1 cellular context compared by ENCODE assay signal in the genomic region with DNA sequence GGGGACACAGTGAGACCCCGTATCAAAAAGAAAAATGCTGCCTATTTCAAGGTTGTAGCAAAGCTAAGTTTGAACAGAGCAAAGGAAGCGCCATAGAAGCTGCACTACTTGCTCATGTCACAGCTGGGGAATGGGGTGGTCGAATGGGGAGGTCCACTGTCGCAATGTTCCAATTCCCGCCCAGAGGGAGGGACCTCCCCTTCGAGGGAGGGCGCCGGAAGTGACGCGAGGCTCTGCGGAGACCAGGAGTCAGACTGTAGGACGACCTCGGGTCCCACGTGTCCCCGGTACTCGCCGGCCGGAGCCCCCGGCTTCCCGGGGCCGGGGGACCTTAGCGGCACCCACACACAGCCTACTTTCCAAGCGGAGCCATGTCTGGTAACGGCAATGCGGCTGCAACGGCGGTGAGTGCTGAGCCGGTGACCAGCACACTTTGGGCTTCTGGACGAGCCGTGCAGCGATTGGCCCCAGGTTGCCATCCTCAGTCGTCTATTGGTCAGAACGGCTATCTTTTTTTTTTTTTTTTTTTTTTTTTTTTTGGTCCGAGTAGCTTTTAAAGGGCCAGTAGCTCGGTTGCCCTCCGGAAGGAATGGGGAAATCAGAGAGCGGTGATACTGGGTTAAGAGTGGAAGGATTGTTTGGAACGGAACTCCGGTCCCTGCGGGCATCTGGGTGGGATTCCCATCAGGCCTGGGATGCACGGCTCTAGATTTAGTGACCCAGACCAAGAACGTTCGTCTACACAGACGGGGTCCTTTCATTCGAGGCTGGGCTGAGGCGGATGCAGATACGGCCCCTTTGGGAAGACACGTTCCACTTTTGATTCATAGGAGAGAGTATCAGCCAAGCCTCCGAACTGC.
A peak's percentile ranks its signal among the peaks of the same experiment; 100 is the strongest.
TF ChIP-seq lines count a peak whose summit lies in the region.

A gene (plus strand): TSS at position 219 of the 860 bp plus-strand sequence. CDS start 153 bp downstream, at position 372.

TF ChIP-seq in GM23338, 12 proteins besides CTCF, POLR2A, EP300 and RAD21:
- peak; percentile 28; the same call in 1 of the 2 replicates for TF ChIP-seq ZNF331 (CRISPR knock-in tag; IDR thresholded peaks at IDR 0.05; ENCODE audit: low read depth)
- TF ChIP-seq, protein P1, sequence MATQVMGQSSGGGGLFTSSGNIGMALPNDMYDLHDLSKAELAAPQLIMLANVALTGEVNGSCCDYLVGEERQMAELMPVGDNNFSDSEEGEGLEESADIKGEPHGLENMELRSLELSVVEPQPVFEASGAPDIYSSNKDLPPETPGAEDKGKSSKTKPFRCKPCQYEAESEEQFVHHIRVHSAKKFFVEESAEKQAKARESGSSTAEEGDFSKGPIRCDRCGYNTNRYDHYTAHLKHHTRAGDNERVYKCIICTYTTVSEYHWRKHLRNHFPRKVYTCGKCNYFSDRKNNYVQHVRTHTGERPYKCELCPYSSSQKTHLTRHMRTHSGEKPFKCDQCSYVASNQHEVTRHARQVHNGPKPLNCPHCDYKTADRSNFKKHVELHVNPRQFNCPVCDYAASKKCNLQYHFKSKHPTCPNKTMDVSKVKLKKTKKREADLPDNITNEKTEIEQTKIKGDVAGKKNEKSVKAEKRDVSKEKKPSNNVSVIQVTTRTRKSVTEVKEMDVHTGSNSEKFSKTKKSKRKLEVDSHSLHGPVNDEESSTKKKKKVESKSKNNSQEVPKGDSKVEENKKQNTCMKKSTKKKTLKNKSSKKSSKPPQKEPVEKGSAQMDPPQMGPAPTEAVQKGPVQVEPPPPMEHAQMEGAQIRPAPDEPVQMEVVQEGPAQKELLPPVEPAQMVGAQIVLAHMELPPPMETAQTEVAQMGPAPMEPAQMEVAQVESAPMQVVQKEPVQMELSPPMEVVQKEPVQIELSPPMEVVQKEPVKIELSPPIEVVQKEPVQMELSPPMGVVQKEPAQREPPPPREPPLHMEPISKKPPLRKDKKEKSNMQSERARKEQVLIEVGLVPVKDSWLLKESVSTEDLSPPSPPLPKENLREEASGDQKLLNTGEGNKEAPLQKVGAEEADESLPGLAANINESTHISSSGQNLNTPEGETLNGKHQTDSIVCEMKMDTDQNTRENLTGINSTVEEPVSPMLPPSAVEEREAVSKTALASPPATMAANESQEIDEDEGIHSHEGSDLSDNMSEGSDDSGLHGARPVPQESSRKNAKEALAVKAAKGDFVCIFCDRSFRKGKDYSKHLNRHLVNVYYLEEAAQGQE (IDR thresholded peaks at IDR 0.05; ENCODE audit: unreplicated experiment) = no peak
- TF ChIP-seq POLR2AphosphoS5 (IDR thresholded peaks at IDR 0.05; ENCODE audit: low read depth) = peak; percentile 93
- TF ChIP-seq STAT1 (IDR thresholded peaks at IDR 0.05; ENCODE audit: unreplicated experiment) = no peak
- peak; percentile 92 for TF ChIP-seq CREB1 (CRISPR knock-in tag; IDR thresholded peaks at IDR 0.05; ENCODE audit: low read depth)
